1 cellular context compared by ENCODE assay signal in genomic region chr15:70025413-70026296, GRCh38.
TF ChIP-seq lines count a peak whose summit lies in the region.

No MANE protein-coding gene starts in this region.

TF ChIP-seq in H1, 55 proteins besides CTCF, POLR2A, EP300 and RAD21:
- TF ChIP-seq RFX5 (IDR thresholded peaks at IDR 0.05; ENCODE audit: borderline replicate concordance, low read depth, low read length) (no peak), TAF1 (IDR thresholded peaks at IDR 0.05; ENCODE audit: low read depth, low read length) (no peak), CBX5 (IDR thresholded peaks at IDR 0.05; ENCODE audit: low read depth, low read length) (no peak), MAFK (IDR thresholded peaks at IDR 0.05; ENCODE audit: low read depth, low read length) (no peak), BRCA1 (IDR thresholded peaks at IDR 0.05; ENCODE audit: low read depth, low read length) (no peak), NRF1 (IDR thresholded peaks at IDR 0.05; ENCODE audit: low read depth, low read length) (no peak), BCL11A (IDR thresholded peaks at IDR 0.05; ENCODE audit: low read depth in 2 of 2, low read length in 2 of 2) (no peak), JUN (IDR thresholded peaks at IDR 0.05; ENCODE audit: low read depth, low read length) (no peak)
